10 cellular contexts compared by ENCODE assay signal in genomic region chr9:135282001-135282731, GRCh38.
DNase-seq lines count a peak whose midpoint lies in the region; ATAC-seq, FAIRE-seq and TF ChIP-seq lines count a peak whose summit lies in the region.
"Had no signal": no experiment of that assay in that cellular context is flagged by ENCODE, and none has a peak within 500 bp of the region (broad histone marks: within the 10 kb centered on the region; RNA-seq: fewer than 3 reads in every experiment).

No MANE protein-coding gene starts in this region.

- WGBS in small intestine, 3 donors: 6 to 19% (median 9%) methylated on average over 18 of the region's 18 CpGs

- H3K4me1 Mint-ChIP-seq in activated CD4-positive, alpha-beta T cell treated with anti-CD3 and anti-CD28 coated beads, Interleukin-2, amount 10 ng/mL, durations not matched to agents 7 days and 5 days: no peaks in the 10 kb centered on the region
- H3K4me1 Mint-ChIP-seq: B cell had no signal

- H3K4me3 ChIP-seq in fibroblast of pulmonary artery (replicated peaks; ENCODE audit: low read depth, low read length) (no peak overlapping the region), small intestine (ENCODE audit: low read depth in 1 of 2, low read length in 2 of 2) (no peak overlapping the region)

- H3K36me3 ChIP-seq in small intestine (ENCODE audit: control insufficient read depth in 2 of 2, insufficient read depth in 2 of 2, low read length in 2 of 2): no peaks in the 10 kb centered on the region

- no peaks in the 10 kb centered on the region for H3K27me3 Mint-ChIP-seq in activated CD4-positive, alpha-beta T cell treated with anti-CD3 and anti-CD28 coated beads, Interleukin-2, amount 10 ng/mL, durations not matched to agents 7 days and 5 days
- H3K27me3 Mint-ChIP-seq: B cell had no signal

- H3K4me1 ChIP-seq in small intestine (ENCODE audit: control insufficient read depth in 2 of 2, insufficient read depth in 1 of 2, low read depth in 1 of 2, low read length in 1 of 2): no peaks in the 10 kb centered on the region

- H3K27me3 ChIP-seq in small intestine (ENCODE audit: control insufficient read depth in 2 of 2, insufficient read depth in 2 of 2, low read length in 2 of 2): no peaks in the 10 kb centered on the region

- no peak overlapping the region for H3K27ac Mint-ChIP-seq in activated CD4-positive, alpha-beta T cell treated with anti-CD3 and anti-CD28 coated beads, Interleukin-2, amount 10 ng/mL, durations not matched to agents 7 days and 5 days
- H3K27ac Mint-ChIP-seq: B cell had no signal

- no peak for TF ChIP-seq CTCF in fibroblast of pulmonary artery (IDR thresholded peaks at IDR 0.05; ENCODE audit: low read length, missing control alignments)

- no peaks in the 10 kb centered on the region for H3K9me3 ChIP-seq in small intestine (ENCODE audit: control insufficient read depth, low read depth)

- H3K27ac ChIP-seq in small intestine (ENCODE audit: low read depth in 1 of 2, low read length in 1 of 2): no peak overlapping the region

- peaks cover under 1% of the 10 kb centered on the region for H3K9me3 Mint-ChIP-seq in activated CD4-positive, alpha-beta T cell treated with anti-CD3 and anti-CD28 coated beads, Interleukin-2, amount 10 ng/mL, durations not matched to agents 7 days and 5 days

- DNase-seq in activated CD4-positive, alpha-beta T cell treated with anti-CD3 and anti-CD28 coated beads for 48 hours: peak; percentile 25
- DNase-seq in activated CD4-positive, alpha-beta T cell treated with anti-CD3 and anti-CD28 coated beads, Interleukin-2, amount 10 ng/mL, durations not matched to agents 7 days and 5 days: no peak
- DNase-seq in NCI-H69 (lab: John Stamatoyannopoulos, UW) (peak; percentile 96), fibroblast of pulmonary artery (ENCODE audit: low read depth) (peak; percentile 27), small intestine (peak; percentile 82)
- no peak for DNase-seq in activated CD8-positive, alpha-beta memory T cell treated with anti-CD3 and anti-CD28 coated beads, Interleukin-2, amount 50 U/mL, for 4 hours

- POLR2A ChIA-PET in activated CD4-positive, alpha-beta T cell treated with anti-CD3 and anti-CD28 coated beads, Interleukin-2, amount 10 ng/mL, durations not matched to agents 7 days and 5 days (lab: Charles Lee): interaction anchor here (0.5 kb wide), 1 partner anchor 148 kb away, joined by 3 read pairs; no protein-coding TSS in a partner anchor

- FAIRE-seq in small intestine (lab: Jason Lieb, UNC): no peak
- FAIRE-seq: endothelial cell of umbilical vein had no signal

- CTCF ChIA-PET in activated CD4-positive, alpha-beta T cell treated with anti-CD3 and anti-CD28 coated beads, Interleukin-2, amount 10 ng/mL, durations not matched to agents 7 days and 5 days (lab: Charles Lee): no interaction called here

- no peak overlapping the region for H3K4me3 Mint-ChIP-seq in activated CD4-positive, alpha-beta T cell treated with anti-CD3 and anti-CD28 coated beads, Interleukin-2, amount 10 ng/mL, durations not matched to agents 7 days and 5 days
- H3K4me3 Mint-ChIP-seq: B cell had no signal

- ATAC-seq in GM21515 (IDR thresholded peaks at IDR 0.05; ENCODE audit: unreplicated experiment): no peak
- no peak for ATAC-seq in GM21528 (IDR thresholded peaks at IDR 0.05; ENCODE audit: low FRiP score, unreplicated experiment)

- no peaks in the 10 kb centered on the region for H3K36me3 Mint-ChIP-seq in activated CD4-positive, alpha-beta T cell treated with anti-CD3 and anti-CD28 coated beads, Interleukin-2, amount 10 ng/mL, durations not matched to agents 7 days and 5 days (ENCODE audit: low read depth)

Comparison
In these comparisons a context has a peak if more than half of its experiments do, and no peak if none do; other contexts are left out.
1. DNase-seq: peak in activated CD4-positive, alpha-beta T cell treated with anti-CD3 and anti-CD28 coated beads for 48 hours (single experiment), NCI-H69 (single experiment), fibroblast of pulmonary artery (single experiment) and small intestine (single experiment); none in activated CD4-positive, alpha-beta T cell treated with anti-CD3 and anti-CD28 coated beads, Interleukin-2, amount 10 ng/mL, durations not matched to agents 7 days and 5 days (single experiment) and activated CD8-positive, alpha-beta memory T cell treated with anti-CD3 and anti-CD28 coated beads, Interleukin-2, amount 50 U/mL, for 4 hours (single experiment).